Comparison of ENCODE assay signal across 1 cellular context in genomic region chr4:122663814-122664610, GRCh38.
TF ChIP-seq lines count a peak whose summit lies in the region.

No MANE protein-coding gene starts in this region.

TF ChIP-seq in GM23338, 12 proteins besides CTCF, POLR2A, EP300 and RAD21 (continued from another document):
- no peak for TF ChIP-seq ZNF462 (CRISPR knock-in tag; IDR thresholded peaks at IDR 0.05)
- no peak for TF ChIP-seq JUNB (IDR thresholded peaks at IDR 0.05; ENCODE audit: unreplicated experiment)
- no peak for TF ChIP-seq EZH2 (IDR thresholded peaks at IDR 0.05; ENCODE audit: low read depth, unreplicated experiment)
- TF ChIP-seq REST (IDR thresholded peaks at IDR 0.05; ENCODE audit: unreplicated experiment) = no peak
- TF ChIP-seq ETS1 (IDR thresholded peaks at IDR 0.05) = no peak
- no peak for TF ChIP-seq ZNF114 (CRISPR knock-in tag; IDR thresholded peaks at IDR 0.05)
- no peak for TF ChIP-seq EZH2phosphoT487 (IDR thresholded peaks at IDR 0.05; ENCODE audit: unreplicated experiment)
- no peak for TF ChIP-seq CREB1 (CRISPR knock-in tag; IDR thresholded peaks at IDR 0.05; ENCODE audit: low read depth)
- no peak for TF ChIP-seq NANOG (IDR thresholded peaks at IDR 0.05; ENCODE audit: borderline replicate concordance)
- no peak for TF ChIP-seq STAT1 (IDR thresholded peaks at IDR 0.05; ENCODE audit: unreplicated experiment)
